In genomic region chr2:216549926-216550690, GRCh38 we compare ENCODE assay signal across 18 cellular contexts. TPM values are rescaled to one million over a fixed set of nuclear protein-coding genes. Genes with fewer than 3 reads are reported as not detected.
DNase-seq lines count a peak whose midpoint lies in the region; ATAC-seq, FAIRE-seq and TF ChIP-seq lines count a peak whose summit lies in the region.
"Had no signal": no experiment of that assay in that cellular context is flagged by ENCODE, and none has a peak within 500 bp of the region (broad histone marks: within the 10 kb centered on the region; RNA-seq: fewer than 3 reads in every experiment).

No MANE protein-coding gene starts in this region.

- BruUV-seq in HepG2 (replicated peaks; lab: Mats Ljungman, UMichigan) = no TSS peak

- DNase-seq in HepG2 (ENCODE audit: low spot score) = no peak
- no peak for DNase-seq in right lobe of liver
- DNase-seq in fibroblast of villous mesenchyme (ENCODE audit: low read depth) = peak; percentile 84
- DNase-seq in neural progenitor cell (ENCODE audit: low spot score) = peak; percentile 63
- DNase-seq in Ammon's horn (ENCODE audit: low spot score) = no peak
- DNase-seq in germinal center (ENCODE audit: low spot score) = no peak
- no peak for DNase-seq in naive thymus-derived CD4-positive, alpha-beta T cell
- DNase-seq: activated CD4-positive, alpha-beta T cell treated with anti-CD3 and anti-CD28 coated beads, Interleukin-2, amount 50 U/mL, for 48 hours; activated naive CD4-positive, alpha-beta T cell treated with Interleukin-2 at 50 U/mL for 16 hours; anterior cingulate cortex; CD4-positive, alpha-beta T cell; DMS53; MM.1S; NCI-H2227 treated with DMSO at 0.1 percent for 48 hours; Peyer's patch; stimulated activated CD4-positive, alpha-beta T cell treated with anti-CD3 and anti-CD28 coated beads, Interleukin-12 subunit alpha, Interleukin-12 subunit beta, amount 100 ng/mL, for 4 hours had no signal

- no peak for TF ChIP-seq POLR2A in HepG2 (IDR thresholded peaks at IDR 0.05; ENCODE audit: insufficient read depth in 1 of 2, low read depth in 2 of 2, low read length in 2 of 2)
- no peak for TF ChIP-seq POLR2A in right lobe of liver (IDR thresholded peaks at IDR 0.05)

- H3K27me3 Mint-ChIP-seq in neural progenitor cell (ENCODE audit: insufficient read depth, low read depth) = peaks cover 2% of the 10 kb centered on the region
- H3K27me3 Mint-ChIP-seq in naive thymus-derived CD4-positive, alpha-beta T cell = peaks cover 0 to 8% (median 6%) of the 10 kb centered on the region in 5 donors
- H3K27me3 Mint-ChIP-seq: CD4-positive, alpha-beta T cell had no signal

- peaks cover 5% of the 10 kb centered on the region for H3F3A ChIP-seq in neural progenitor cell (ENCODE audit: low read depth)

- H4K20me1 ChIP-seq in HepG2 (ENCODE audit: insufficient read depth, low read length) (no peaks in the 10 kb centered on the region), neural progenitor cell (ENCODE audit: low read depth) (no peaks in the 10 kb centered on the region)

- H3K4me1 ChIP-seq in HepG2 (ENCODE audit: insufficient read depth, low read length) = peaks cover 52% of the 10 kb centered on the region
- no peaks in the 10 kb centered on the region for H3K4me1 ChIP-seq in right lobe of liver
- H3K4me1 ChIP-seq in neural progenitor cell = peaks cover 15% of the 10 kb centered on the region
- H3K4me1 ChIP-seq in naive thymus-derived CD4-positive, alpha-beta T cell (ENCODE audit: control insufficient read depth in 2 of 2, insufficient read depth in 2 of 2, low read length in 2 of 2) = peaks cover 0 to 11% of the 10 kb centered on the region in 2 donors

- intact Hi-C loops in HepG2 (cut with micrococcal nuclease; ENCODE audit: unreplicated experiment) = no loop called here
- intact Hi-C loops in right lobe of liver (cut with DNase I) = no loop called here
- intact Hi-C loops in naive thymus-derived CD4-positive, alpha-beta T cell (cut with micrococcal nuclease) = no loop called here

- TF ChIP-seq RAD21 in HepG2 (CRISPR knock-in tag; IDR thresholded peaks at IDR 0.05) = no peak

- H3K4me3 ChIP-seq in HepG2 (replicated peaks in 1 of 3; ENCODE audit: insufficient read depth in 1 of 3, low read depth in 2 of 3, low read length in 3 of 3) = no peak overlapping the region
- no peak overlapping the region for H3K4me3 ChIP-seq in right lobe of liver
- H3K4me3 ChIP-seq in fibroblast of villous mesenchyme (ENCODE audit: low read depth, low read length) = no peak overlapping the region
- H3K4me3 ChIP-seq in neural progenitor cell = no peak overlapping the region
- H3K4me3 ChIP-seq in naive thymus-derived CD4-positive, alpha-beta T cell (ENCODE audit: low read length) = no peak overlapping the region
- H3K4me3 ChIP-seq: Peyer's patch, thyroid gland had no signal

- CTCF ChIA-PET in HepG2 (lab: Yijun Ruan, JAX; ENCODE audit: low intra/inter-chr PET ratio, low total read pairs) = no interaction called here
- CTCF ChIA-PET in naive thymus-derived CD4-positive, alpha-beta T cell (lab: Charles Lee) = no interaction called here

- in situ Hi-C loops in HepG2 (cut with HindIII; ENCODE audit: extremely low pct_ligation_motif_present, low pct_unique_long_range_greater_than_20kb) = no loop called here

- peak overlapping the region; percentile 25 for H3K27ac Mint-ChIP-seq in neural progenitor cell
- no peak overlapping the region for H3K27ac Mint-ChIP-seq in naive thymus-derived CD4-positive, alpha-beta T cell
- H3K27ac Mint-ChIP-seq: CD4-positive, alpha-beta T cell had no signal

- 68% methylated on average over 10 of the region's 10 CpGs for WGBS in HepG2 (ENCODE audit: low lambda C conversion rate)
- WGBS in right lobe of liver (ENCODE audit: insufficient coverage, low coverage, low lambda C conversion rate, missing lambda C conversion rate) = 90% methylated on average over 5 of the region's 10 CpGs

- no peaks in the 10 kb centered on the region for H3K9me3 ChIP-seq in HepG2 (ENCODE audit: low read length)
- no peaks in the 10 kb centered on the region for H3K9me3 ChIP-seq in right lobe of liver
- H3K9me3 ChIP-seq in neural progenitor cell (ENCODE audit: low read depth) = no peaks in the 10 kb centered on the region
- H3K9me3 ChIP-seq in naive thymus-derived CD4-positive, alpha-beta T cell (ENCODE audit: control insufficient read depth in 2 of 3, low read length in 3 of 3) = no peaks in the 10 kb centered on the region
- H3K9me3 ChIP-seq: Peyer's patch, thyroid gland had no signal

- no peak overlapping the region for H3K4me3 Mint-ChIP-seq in neural progenitor cell
- H3K4me3 Mint-ChIP-seq in naive thymus-derived CD4-positive, alpha-beta T cell = no peak overlapping the region
- H3K4me3 Mint-ChIP-seq: CD4-positive, alpha-beta T cell had no signal

- no peaks in the 10 kb centered on the region for H3K79me2 ChIP-seq in HepG2 (ENCODE audit: insufficient read depth, low read length)
- H3K79me2 ChIP-seq in neural progenitor cell (ENCODE audit: low read depth) = no peaks in the 10 kb centered on the region

- H3K27me3 ChIP-seq in HepG2 (ENCODE audit: control insufficient read depth in 1 of 2, insufficient read depth in 2 of 2, low read length in 2 of 2) (peaks cover 0 to 8% of the 10 kb centered on the region in 2 experiments; a peak in 1 of 5 replicates), right lobe of liver (no peaks in the 10 kb centered on the region), neural progenitor cell (no peaks in the 10 kb centered on the region)
- no peaks in the 10 kb centered on the region for H3K27me3 ChIP-seq in naive thymus-derived CD4-positive, alpha-beta T cell (ENCODE audit: control insufficient read depth in 2 of 2, insufficient read depth in 2 of 2, low read length in 2 of 2)
- H3K27me3 ChIP-seq: Peyer's patch, thyroid gland had no signal

- TF ChIP-seq CTCF in HepG2 (CRISPR knock-in tag; IDR thresholded peaks at IDR 0.05) (no peak), right lobe of liver (IDR thresholded peaks at IDR 0.05) (no peak), fibroblast of villous mesenchyme (IDR thresholded peaks at IDR 0.05; ENCODE audit: insufficient read depth, low read depth, low read length) (no peak), neural progenitor cell (IDR thresholded peaks at IDR 0.05) (no peak)

- ATAC-seq in HepG2 (no peak), right lobe of liver (no peak), GM21423 (IDR thresholded peaks at IDR 0.05; ENCODE audit: unreplicated experiment) (no peak)
- ATAC-seq in naive thymus-derived CD4-positive, alpha-beta T cell = no peak

- H3K27ac ChIP-seq in HepG2 (ENCODE audit: extremely low read length, insufficient read depth, low read length) (no peak overlapping the region), right lobe of liver (no peak overlapping the region), neural progenitor cell (no peak overlapping the region)
- no peak overlapping the region for H3K27ac ChIP-seq in naive thymus-derived CD4-positive, alpha-beta T cell (ENCODE audit: low read depth, low read length)

- H3K36me3 ChIP-seq in HepG2 (replicated peaks in 1 of 2; ENCODE audit: control insufficient read depth in 1 of 2, insufficient read depth in 2 of 2, low read length in 2 of 2) (no peaks in the 10 kb centered on the region), right lobe of liver (no peaks in the 10 kb centered on the region), neural progenitor cell (no peaks in the 10 kb centered on the region)
- H3K36me3 ChIP-seq in naive thymus-derived CD4-positive, alpha-beta T cell (ENCODE audit: control insufficient read depth in 2 of 3, insufficient read depth in 3 of 3, low read length in 3 of 3) = no peaks in the 10 kb centered on the region
- H3K36me3 ChIP-seq: Peyer's patch, thyroid gland had no signal

- no peak for TF ChIP-seq EP300 in HepG2 (IDR thresholded peaks at IDR 0.05; ENCODE audit: low read depth in 2 of 2, low read length in 2 of 2)
- no peak for TF ChIP-seq EP300 in HepG2 (CRISPR knock-in tag; IDR thresholded peaks at IDR 0.05; ENCODE audit: borderline replicate concordance)

- H3K4me2 ChIP-seq in HepG2 (ENCODE audit: low read depth, low read length) (no peak overlapping the region), neural progenitor cell (peak overlapping the region; percentile 45)

- peaks cover 25% of the 10 kb centered on the region for H3K4me1 Mint-ChIP-seq in neural progenitor cell
- peaks cover 0 to 2% (median 0%) of the 10 kb centered on the region in 7 donors for H3K4me1 Mint-ChIP-seq in naive thymus-derived CD4-positive, alpha-beta T cell

- H2AFZ ChIP-seq in HepG2 (ENCODE audit: low read length) = no peak overlapping the region
- H2AFZ ChIP-seq in neural progenitor cell (replicated peaks) = no peak overlapping the region

- H3K9me3 Mint-ChIP-seq in neural progenitor cell = no peaks in the 10 kb centered on the region
- H3K9me3 Mint-ChIP-seq in naive thymus-derived CD4-positive, alpha-beta T cell = no peaks in the 10 kb centered on the region
- H3K9me3 Mint-ChIP-seq: CD4-positive, alpha-beta T cell had no signal

- no peaks in the 10 kb centered on the region for H3K36me3 Mint-ChIP-seq in neural progenitor cell
- H3K36me3 Mint-ChIP-seq in naive thymus-derived CD4-positive, alpha-beta T cell = no peaks in the 10 kb centered on the region

- no peak overlapping the region for H3K9ac ChIP-seq in HepG2 (ENCODE audit: insufficient read depth, low read depth, low read length)
- no peak overlapping the region for H3K9ac ChIP-seq in neural progenitor cell

- FAIRE-seq in HepG2 (lab: Jason Lieb, UNC) = no peak

- POLR2A ChIA-PET in HepG2 (lab: Yijun Ruan, JAX) = interaction anchor here (1.6 kb wide), 1 partner anchor 22 kb away, joined by 4 read pairs; no protein-coding TSS in a partner anchor
- POLR2A ChIA-PET in naive thymus-derived CD4-positive, alpha-beta T cell (lab: Charles Lee) = no interaction called here

RNA-seq across cellular contexts. Expression of gene RPL37A, which starts 51.5 kb away (rescaled TPM):
- total RNA-seq in HepG2 (2016; rRNA removed; fragmentation: Illumina TruSeq; extraction: Trizol) = 6,902 and 7,071 TPM in 2 replicates
- total RNA-seq in HepG2 (2016; cell fraction: cytosol; rRNA removed; fragmentation: Illumina TruSeq; extraction: Trizol; ENCODE audit: low read depth) = 11,484 and 12,287 TPM in 2 replicates
- total RNA-seq in HepG2 (2016; cell fraction: insoluble cytoplasmic fraction; rRNA removed; fragmentation: Illumina TruSeq; extraction: Trizol) = 6,918 and 7,424 TPM in 2 replicates
- total RNA-seq in HepG2 (2016; cell fraction: membrane; rRNA removed; fragmentation: Illumina TruSeq; extraction: Trizol) = 16,795 and 17,457 TPM in 2 replicates
- 2,427 and 2,707 TPM in 2 replicates for total RNA-seq in HepG2 (2016; cell fraction: nucleus; rRNA removed; fragmentation: Illumina TruSeq; extraction: Trizol)
- polyA plus RNA-seq in HepG2 (2011; rRNA removed) = 7,317 and 7,910 TPM in 2 replicates
- polyA plus RNA-seq in HepG2 (2011; cell fraction: cytosol; rRNA removed) = 3,435 and 3,576 TPM in 2 replicates
- 934 and 1,174 TPM in 2 replicates for polyA plus RNA-seq in HepG2 (2011; cell fraction: nucleus; rRNA removed)
- polyA plus RNA-seq in HepG2 (2012) = 7,692 and 8,090 TPM in 2 replicates
- polyA plus RNA-seq in HepG2 (2016; cell fraction: cytosol; fragmentation: Illumina TruSeq; extraction: Trizol; ENCODE audit: low read depth) = 11,969 and 13,234 TPM in 2 replicates
- polyA plus RNA-seq in HepG2 (2016; cell fraction: insoluble cytoplasmic fraction; fragmentation: Illumina TruSeq; extraction: Trizol; ENCODE audit: low read depth) = 6,005 and 6,067 TPM in 2 replicates
- 14,650 and 14,956 TPM in 2 replicates for polyA plus RNA-seq in HepG2 (2016; cell fraction: membrane; fragmentation: Illumina TruSeq; extraction: Trizol; ENCODE audit: low read depth)
- 4,147 and 4,271 TPM in 2 replicates for polyA plus RNA-seq in HepG2 (2016; cell fraction: nucleus; fragmentation: Illumina TruSeq; extraction: Trizol; ENCODE audit: insufficient read depth, low read depth)
- 537 and 682 TPM in 2 replicates for polyA minus RNA-seq in HepG2 (2011; rRNA and poly(A)+ RNA removed; ENCODE audit: low replicate concordance)
- polyA minus RNA-seq in HepG2 (2011; cell fraction: cytosol; rRNA and poly(A)+ RNA removed) = 1,971 TPM in 2 replicates
- polyA minus RNA-seq in HepG2 (2011; cell fraction: nucleus; rRNA and poly(A)+ RNA removed) = 601 and 721 TPM in 2 replicates
- total RNA-seq in right lobe of liver = 100 to 1,000 TPM; 383 to 894 (median 710) TPM
- 822 and 1,182 TPM in 2 replicates for total RNA-seq in fibroblast of villous mesenchyme
- 1,730 and 1,918 TPM in 2 replicates for total RNA-seq in neural progenitor cell (ENCODE audit: low replicate concordance)
- total RNA-seq in naive thymus-derived CD4-positive, alpha-beta T cell = 1,000 to 10,000 TPM; 2,173 to 3,712 (median 3,236) TPM
- polyA plus RNA-seq in naive thymus-derived CD4-positive, alpha-beta T cell = 1,000 to 10,000 TPM; 3,585 to 4,840 TPM

Comparison
In these comparisons a context has a peak if more than half of its experiments do, and no peak if none do; other contexts are left out.
1. DNase-seq: peak in fibroblast of villous mesenchyme (single experiment) and neural progenitor cell (single experiment); none in HepG2 (single experiment), right lobe of liver (0 of 3), Ammon's horn (single experiment), germinal center (single experiment) and naive thymus-derived CD4-positive, alpha-beta T cell (0 of 9).